ENCODE assay signal across 10 cellular contexts in the genomic region with DNA sequence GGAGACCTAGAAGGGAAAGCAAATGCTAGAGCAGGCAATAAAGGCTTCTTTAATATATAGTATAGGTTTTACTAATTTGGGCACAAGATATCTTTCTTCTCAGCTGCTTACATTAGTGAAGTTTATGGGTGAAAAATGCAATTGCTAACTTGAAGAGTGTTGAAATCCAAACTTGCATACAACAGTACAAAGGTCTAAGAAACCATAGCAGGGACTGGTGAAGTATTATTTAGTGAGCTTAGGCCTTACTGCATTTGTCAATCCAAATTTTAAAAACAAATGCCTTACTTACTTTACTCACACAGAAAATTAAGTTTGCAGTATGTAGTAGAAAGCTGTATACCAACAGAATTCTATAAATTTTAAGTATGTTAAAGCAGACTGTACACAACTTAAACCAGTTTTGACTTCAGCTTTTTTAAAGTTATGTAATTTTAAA. TPM values are rescaled to one million over a fixed set of nuclear protein-coding genes. Genes with fewer than 3 reads are reported as not detected.
A peak's percentile ranks its signal among the peaks of the same experiment; 100 is the strongest.
DNase-seq lines count a peak whose midpoint lies in the region; ATAC-seq, FAIRE-seq and TF ChIP-seq lines count a peak whose summit lies in the region.
"Had no signal": no experiment of that assay in that cellular context is flagged by ENCODE, and none has a peak within 500 bp of the region (broad histone marks: within the 10 kb centered on the region; RNA-seq: fewer than 3 reads in every experiment).

No MANE protein-coding gene starts in this region.

- H3K27me3 ChIP-seq in heart left ventricle = no peaks in the 10 kb centered on the region
- no peaks in the 10 kb centered on the region for H3K27me3 ChIP-seq in GM12878 (replicated peaks in 1 of 2; ENCODE audit: control insufficient read depth in 2 of 2, insufficient read depth in 2 of 2, low read length in 1 of 2)
- no peaks in the 10 kb centered on the region for H3K27me3 ChIP-seq in mesenchymal stem cell (ENCODE audit: control insufficient read depth in 1 of 2, insufficient read depth in 1 of 2, low read length in 2 of 2)
- no peaks in the 10 kb centered on the region for H3K27me3 ChIP-seq in upper lobe of right lung

- DNase-seq in heart left ventricle (no peak), Right ventricle myocardium superior (no peak), GM12878 (ENCODE audit: low read depth, low spot score) (no peak), mesenchymal stem cell (no peak), upper lobe of right lung (no peak), urothelium cell line (ENCODE audit: low spot score) (no peak), SIG-M5 treated with dmso at 0.1 percent for 504 hours (lab: John Stamatoyannopoulos, UW; ENCODE audit: unreplicated experiment) (no peak), NCI-H1092 treated with DMSO at 0.1 percent for 48 hours (lab: John Stamatoyannopoulos, UW) (no peak)
- DNase-seq: DMS153, NCI-H524 treated with DMSO at 0.1 percent for 48 hours had no signal

- peak overlapping the region in 9 of 12 donors; percentile 64 to 98 (median 96) for H3K4me3 ChIP-seq in heart left ventricle
- peak overlapping the region; percentile 92 for H3K4me3 ChIP-seq in GM12878
- peak overlapping the region in 1 of 2 experiments; percentile 99 for H3K4me3 ChIP-seq in mesenchymal stem cell (ENCODE audit: insufficient read depth in 1 of 2, low read depth in 1 of 2, low read length in 2 of 2)
- peak overlapping the region; percentile 78 for H3K4me3 ChIP-seq in upper lobe of right lung

- H2AFZ ChIP-seq in GM12878 (ENCODE audit: control insufficient read depth, low read depth, low read length) (no peak overlapping the region), mesenchymal stem cell (ENCODE audit: low read depth, low read length) (no peak overlapping the region)

- H3K14ac ChIP-seq in mesenchymal stem cell (ENCODE audit: low read length in 2 of 2) = no peak overlapping the region

- no peak overlapping the region for H4K91ac ChIP-seq in mesenchymal stem cell (ENCODE audit: low read length)

- H3K9ac ChIP-seq in GM12878 (ENCODE audit: control insufficient read depth, insufficient read depth, low read length) (peak overlapping the region; percentile 94), mesenchymal stem cell (ENCODE audit: low read length) (peak overlapping the region; percentile 97)

- ATAC-seq in heart left ventricle (no peak), Right ventricle myocardium superior (ENCODE audit: poor library complexity) (no peak), GM12878 (no peak), upper lobe of right lung (no peak)

- H3K79me2 ChIP-seq in GM12878 (ENCODE audit: control insufficient read depth, insufficient read depth, low read length) = peaks cover 62% of the 10 kb centered on the region

- intact Hi-C loops in heart left ventricle (cut with DNase I) (no loop called here), Right ventricle myocardium superior (cut with DNase I) (no loop called here), GM12878 (cut with micrococcal nuclease; ENCODE audit: unreplicated experiment) (no loop called here), upper lobe of right lung (cut with DNase I) (loop anchor here (10.0 kb wide), 1 partner anchor 51 kb away; no protein-coding TSS in a partner anchor)

- H3K27ac ChIP-seq in heart left ventricle = peak overlapping the region in 4 of 12 donors; percentile 94 to 100 (median 98)
- H3K27ac ChIP-seq in GM12878 (ENCODE audit: control insufficient read depth, insufficient read depth) = peak overlapping the region; percentile 93; the same call in 1 of the 2 replicates
- H3K27ac ChIP-seq in mesenchymal stem cell (ENCODE audit: low read length, poor library complexity, severe bottlenecking) = no peak overlapping the region
- peak overlapping the region; percentile 97 for H3K27ac ChIP-seq in upper lobe of right lung

- H4K20me1 ChIP-seq in GM12878 (ENCODE audit: control insufficient read depth, insufficient read depth) = no peaks in the 10 kb centered on the region

- in situ Hi-C loops in GM12878 (cut with MboI) = no loop called here

- H4K8ac ChIP-seq in mesenchymal stem cell (ENCODE audit: low read length) = no peak overlapping the region

- no peak for TF ChIP-seq RAD21 in GM12878 (IDR thresholded peaks at IDR 0.05; ENCODE audit: insufficient read depth, low read depth, low read length)

- peaks cover 3 to 47% (median 28%) of the 10 kb centered on the region in 12 donors for H3K4me1 ChIP-seq in heart left ventricle
- H3K4me1 ChIP-seq in GM12878 (ENCODE audit: control insufficient read depth, insufficient read depth, low read length) = peaks cover 9% of the 10 kb centered on the region
- H3K4me1 ChIP-seq in mesenchymal stem cell (ENCODE audit: control insufficient read depth, insufficient read depth, low read depth, low read length) = peaks cover 2% of the 10 kb centered on the region
- H3K4me1 ChIP-seq in upper lobe of right lung = peaks cover 22% of the 10 kb centered on the region

- H3K4ac ChIP-seq in mesenchymal stem cell (ENCODE audit: low read depth in 1 of 2, low read length in 2 of 2) = no peak overlapping the region

- H2AK5ac ChIP-seq in mesenchymal stem cell (ENCODE audit: low read length, severe bottlenecking) = no peak overlapping the region

- no peak overlapping the region for H3K23ac ChIP-seq in mesenchymal stem cell (ENCODE audit: low read length in 2 of 2)

- H3K36me3 ChIP-seq in heart left ventricle (peaks cover 0 to 18% (median 6%) of the 10 kb centered on the region in 9 donors), GM12878 (ENCODE audit: control insufficient read depth in 2 of 2, insufficient read depth in 2 of 2, low read length in 1 of 2) (peaks cover 0 to 3% of the 10 kb centered on the region in 2 experiments; a peak in 1 of 4 replicates), mesenchymal stem cell (ENCODE audit: control insufficient read depth in 1 of 2, insufficient read depth in 2 of 2, low read depth in 1 of 2, low read length in 2 of 2) (peaks cover 3 to 23% of the 10 kb centered on the region in 2 experiments), upper lobe of right lung (peaks cover 4% of the 10 kb centered on the region)

- no TSS peak for BruUV-seq in GM12878 (replicated peaks; lab: Mats Ljungman, UMichigan)

- no peak overlapping the region for H3K18ac ChIP-seq in mesenchymal stem cell (ENCODE audit: low read depth in 1 of 2, low read length in 2 of 2)

- SMC1A ChIA-PET in GM12878 (lab: Charles Lee; ENCODE audit: uncharacterized antibody, unreplicated experiment) = interaction anchor here (1.3 to 2.0 kb wide), 5 partner anchors 13 to 38 kb away, joined by 3 to 5 read pairs (median 4); no protein-coding TSS in a partner anchor

- TF ChIP-seq EP300 in GM12878 (IDR thresholded peaks at IDR 0.05; ENCODE audit: borderline replicate concordance in 1 of 2, control insufficient read depth in 1 of 2, low read depth in 2 of 2, low read length in 2 of 2) = no peak

- FAIRE-seq in GM12878 (lab: Jason Lieb, UNC) (no peak), urothelium cell line (lab: Jason Lieb, UNC) (no peak)

- TF ChIP-seq CTCF in heart left ventricle (IDR thresholded peaks at IDR 0.05) = no peak
- TF ChIP-seq CTCF in GM12878 (IDR thresholded peaks at IDR 0.05 in 2 of 3, conservative IDR thresholded peaks at IDR 0.05 in 1 of 3; ENCODE audit: control insufficient read depth in 2 of 3, extremely low read depth in 1 of 3, insufficient read depth in 1 of 3, low read depth in 3 of 3, low read length in 3 of 3) = no peak
- no peak for TF ChIP-seq CTCF in upper lobe of right lung (IDR thresholded peaks at IDR 0.05)

- CTCF ChIA-PET in GM12878 (lab: Yijun Ruan, JAX) = interaction anchor here (1.0 to 3.3 kb wide), 3 partner anchors 29 to 57 kb away, joined by 3 to 20 read pairs (median 7); no protein-coding TSS in a partner anchor

- H2BK120ac ChIP-seq in mesenchymal stem cell (ENCODE audit: low read depth, low read length) = no peak overlapping the region

- RAD21 ChIA-PET in GM12878 (lab: Charles Lee; ENCODE audit: unreplicated experiment) = interaction anchor here (0.9 to 1.6 kb wide), 3 partner anchors 15 to 45 kb away, joined by 3 read pairs; no protein-coding TSS in a partner anchor

- H2BK15ac ChIP-seq in mesenchymal stem cell (ENCODE audit: low read depth, poor library complexity, severe bottlenecking) = no peak overlapping the region

- H3K9me3 ChIP-seq in heart left ventricle (no peaks in the 10 kb centered on the region), GM12878 (replicated peaks; ENCODE audit: control insufficient read depth, insufficient read depth, low read length) (no peaks in the 10 kb centered on the region; the same call in 2 of the 3 replicates), mesenchymal stem cell (ENCODE audit: control insufficient read depth, low read length) (no peaks in the 10 kb centered on the region), upper lobe of right lung (no peaks in the 10 kb centered on the region)

- POLR2A ChIA-PET in GM12878 (lab: Charles Lee) = interaction anchor here (1.0 to 3.6 kb wide), 3 partner anchors 13 to 62 kb away, joined by 3 to 13 read pairs (median 4); no protein-coding TSS in a partner anchor

- TF ChIP-seq POLR2A in heart left ventricle (IDR thresholded peaks at IDR 0.05) (no peak), GM12878 (IDR thresholded peaks at IDR 0.05; ENCODE audit: low read depth, low read length) (no peak)

- H2BK12ac ChIP-seq in mesenchymal stem cell (ENCODE audit: low read length in 2 of 2) = no peak overlapping the region

- no peak overlapping the region for H2BK5ac ChIP-seq in mesenchymal stem cell (ENCODE audit: low read depth, low read length, poor library complexity, severe bottlenecking)

- H3K4me2 ChIP-seq in GM12878 (ENCODE audit: control insufficient read depth, insufficient read depth) (peak overlapping the region; percentile 87), mesenchymal stem cell (ENCODE audit: low read length, poor library complexity, severe bottlenecking) (no peak overlapping the region)

- no peaks in the 10 kb centered on the region for H3K79me1 ChIP-seq in mesenchymal stem cell (replicated peaks; ENCODE audit: low read length, poor library complexity, severe bottlenecking)

RNA-seq across cellular contexts. Expression of a gene that starts 1.4 kb away (rescaled TPM):
- total RNA-seq in heart left ventricle = 10 to 100 TPM in 4 of 9 donors, 1 to 10 TPM in 5; 6.4 to 11.9 (median 8.6) TPM
- polyA plus RNA-seq in heart left ventricle = 10 to 100 TPM in 1 of 2 donors, 1 to 10 TPM in 1; 7.5 to 11.8 TPM
- total RNA-seq in Right ventricle myocardium superior = 6.7 TPM
- total RNA-seq in GM12878 (2013; cell fraction: nucleolus; rRNA removed) = 7.1 and 10.2 TPM in 2 replicates
- 4.3 and 5.1 TPM in 2 replicates for total RNA-seq in GM12878 (2014; rRNA removed)
- total RNA-seq in GM12878 (2014; rRNA removed; fragmentation: Illumina TruSeq; extraction: Trizol) = 6.3 and 6.5 TPM in 2 replicates
- total RNA-seq in GM12878 (2021) = 3.8 and 5.5 TPM in 2 replicates
- 2.4 TPM for polyA plus RNA-seq in GM12878 (2011; ENCODE audit: low read depth)
- polyA plus RNA-seq in GM12878 (2011; rRNA removed) = 3.6 and 6.9 TPM in 2 replicates
- polyA plus RNA-seq in GM12878 (2011; cell fraction: cytosol; rRNA removed) = 1.1 and 1.5 TPM in 2 replicates
- 1.2 and 1.4 TPM in 2 replicates for polyA plus RNA-seq in GM12878 (2011; cell fraction: nucleus; rRNA removed)
- polyA plus RNA-seq in GM12878 (2012) = 2.4 and 4.5 TPM in 2 replicates
- 5.6 and 8.1 TPM in 2 replicates for polyA plus RNA-seq in GM12878 (2014; fragmentation: Illumina TruSeq; extraction: Trizol)
- polyA plus RNA-seq in GM12878 (2014; fragmentation: Nextera tagmentation; extraction: Ambion mirVana) = 1 to 10 TPM; 5.3 to 5.7 TPM
- polyA plus RNA-seq in GM12878 (2014; rRNA removed) = 2.9 and 6.3 TPM in 2 replicates
- polyA plus RNA-seq in GM12878 (2016; fragmentation: Nextera tagmentation; extraction: Ambion mirVana) = 1 to 10 TPM; 8.8 to 9.0 TPM
- polyA minus RNA-seq in GM12878 (2011; rRNA and poly(A)+ RNA removed) = 2.3 and 4.2 TPM in 2 replicates
- 0.27 and 2.2 TPM in 2 replicates for polyA minus RNA-seq in GM12878 (2011; cell fraction: cytosol; rRNA and poly(A)+ RNA removed)
- 1.1 and 4.3 TPM in 2 replicates for polyA minus RNA-seq in GM12878 (2011; cell fraction: nucleus; rRNA and poly(A)+ RNA removed)
- polyA plus RNA-seq in mesenchymal stem cell (2013, experiment 1 of 2) = 6.7 TPM
- polyA plus RNA-seq in mesenchymal stem cell (2013, experiment 2 of 2) = 7.0 TPM
- 7.1 TPM for total RNA-seq in upper lobe of right lung

RNA-seq across cellular contexts. Expression of a gene that starts 2.1 kb away (rescaled TPM):
- total RNA-seq in heart left ventricle (10 to 100 TPM; 29.3 to 60.3 (median 45.3) TPM), Right ventricle myocardium superior (45.1 TPM), GM12878 (2014; rRNA removed) (17.9 and 21.8 TPM in 2 replicates), GM12878 (2014; rRNA removed; fragmentation: Illumina TruSeq; extraction: Trizol) (27.9 and 28.0 TPM in 2 replicates), GM12878 (2021) (17.0 and 17.4 TPM in 2 replicates), upper lobe of right lung (35.0 TPM)
- polyA plus RNA-seq in heart left ventricle (10 to 100 TPM; 11.0 to 21.3 TPM), GM12878 (2011; rRNA removed) (17.8 and 29.9 TPM in 2 replicates), GM12878 (2014; fragmentation: Illumina TruSeq; extraction: Trizol) (12.3 and 16.5 TPM in 2 replicates), GM12878 (2014; fragmentation: Nextera tagmentation; extraction: Ambion mirVana) (10 to 100 TPM in 1 of 2 experiments, 1 to 10 TPM in 1; 7.8 to 14.0 TPM), GM12878 (2014; rRNA removed) (9.2 and 12.3 TPM in 2 replicates), GM12878 (2016; fragmentation: Nextera tagmentation; extraction: Ambion mirVana) (10 to 100 TPM; 13.2 to 14.3 TPM)
- 70.4 and 72.0 TPM in 2 replicates for total RNA-seq in GM12878 (2013; cell fraction: nucleolus; rRNA removed)
- polyA plus RNA-seq in GM12878 (2011; ENCODE audit: low read depth) = 3.2 TPM
- polyA plus RNA-seq in GM12878 (2011; cell fraction: cytosol; rRNA removed) = 6.6 and 7.2 TPM in 2 replicates
- polyA plus RNA-seq in GM12878 (2011; cell fraction: nucleus; rRNA removed) = 17.3 and 20.1 TPM in 2 replicates
- 5.7 and 9.2 TPM in 2 replicates for polyA plus RNA-seq in GM12878 (2012)
- polyA minus RNA-seq in GM12878 (2011; rRNA and poly(A)+ RNA removed) = 23.0 and 45.6 TPM in 2 replicates
- polyA minus RNA-seq in GM12878 (2011; cell fraction: cytosol; rRNA and poly(A)+ RNA removed) = 8.6 and 12.4 TPM in 2 replicates
- 21.3 and 38.5 TPM in 2 replicates for polyA minus RNA-seq in GM12878 (2011; cell fraction: nucleus; rRNA and poly(A)+ RNA removed)
- polyA plus RNA-seq in mesenchymal stem cell (2013, experiment 1 of 2) = 19.4 TPM
- 20.0 TPM for polyA plus RNA-seq in mesenchymal stem cell (2013, experiment 2 of 2)
